8 cellular contexts compared by ENCODE assay signal in the genomic region with DNA sequence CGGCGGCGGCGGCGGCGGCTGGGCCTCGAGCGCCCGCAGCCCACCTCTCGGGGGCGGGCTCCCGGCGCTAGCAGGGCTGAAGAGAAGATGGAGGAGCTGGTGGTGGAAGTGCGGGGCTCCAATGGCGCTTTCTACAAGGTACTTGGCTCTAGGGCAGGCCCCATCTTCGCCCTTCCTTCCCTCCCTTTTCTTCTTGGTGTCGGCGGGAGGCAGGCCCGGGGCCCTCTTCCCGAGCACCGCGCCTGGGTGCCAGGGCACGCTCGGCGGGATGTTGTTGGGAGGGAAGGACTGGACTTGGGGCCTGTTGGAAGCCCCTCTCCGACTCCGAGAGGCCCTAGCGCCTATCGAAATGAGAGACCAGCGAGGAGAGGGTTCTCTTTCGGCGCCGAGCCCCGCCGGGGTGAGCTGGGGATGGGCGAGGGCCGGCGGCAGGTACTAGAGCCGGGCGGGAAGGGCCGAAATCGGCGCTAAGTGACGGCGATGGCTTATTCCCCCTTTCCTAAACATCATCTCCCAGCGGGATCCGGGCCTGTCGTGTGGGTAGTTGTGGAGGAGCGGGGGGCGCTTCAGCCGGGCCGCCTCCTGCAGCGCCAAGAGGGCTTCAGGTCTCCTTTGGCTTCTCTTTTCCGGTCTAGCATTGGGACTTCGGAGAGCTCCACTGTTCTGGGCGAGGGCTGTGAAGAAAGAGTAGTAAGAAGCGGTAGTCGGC. TPM values are rescaled to one million over a fixed set of nuclear protein-coding genes. Genes with fewer than 3 reads are reported as not detected.
DNase-seq lines count a peak whose midpoint lies in the region; ATAC-seq and TF ChIP-seq lines count a peak whose summit lies in the region.

No MANE protein-coding gene starts in this region.

- no peak overlapping the region for H3K23ac ChIP-seq in mesendoderm (ENCODE audit: low read length)

- no peaks in the 10 kb centered on the region for H3K27me3 ChIP-seq in mesendoderm (ENCODE audit: insufficient read depth, low read length, poor library complexity)

- H3K27ac Mint-ChIP-seq in activated CD4-positive, alpha-beta memory T cell treated with anti-CD3 and anti-CD28 coated beads, Interleukin-2, amount 10 ng/mL, durations not matched to agents 7 days and 5 days: peak overlapping the region; percentile 98
- peak overlapping the region; percentile 70 for H3K27ac Mint-ChIP-seq in endothelial cell (ENCODE audit: unreplicated experiment)

- H3K36me3 ChIP-seq in mesendoderm (ENCODE audit: control insufficient read depth, insufficient read depth, low read length): no peaks in the 10 kb centered on the region

- H2BK5ac ChIP-seq in mesendoderm (ENCODE audit: low read length): no peak overlapping the region

- WGBS in mesendoderm (ENCODE audit: extremely low coverage, insufficient coverage, low lambda C conversion rate): no CpG with 5 or more reads among the region's 58 CpGs

- H3K4me2 ChIP-seq in mesendoderm (ENCODE audit: low read length): no peak overlapping the region

- CTCF ChIA-PET in activated CD4-positive, alpha-beta memory T cell treated with anti-CD3 and anti-CD28 coated beads, Interleukin-2, amount 10 ng/mL, durations not matched to agents 7 days and 5 days (lab: Charles Lee): no interaction called here

- H4K5ac ChIP-seq in mesendoderm (ENCODE audit: low read length): no peak overlapping the region

- H3K4ac ChIP-seq in mesendoderm (ENCODE audit: low read depth, low read length): no peak overlapping the region

- no peak overlapping the region for H2AK5ac ChIP-seq in mesendoderm (ENCODE audit: low read length)

- peaks cover 46% of the 10 kb centered on the region for H3K4me1 Mint-ChIP-seq in activated CD4-positive, alpha-beta memory T cell treated with anti-CD3 and anti-CD28 coated beads, Interleukin-2, amount 10 ng/mL, durations not matched to agents 7 days and 5 days
- peaks cover 15% of the 10 kb centered on the region for H3K4me1 Mint-ChIP-seq in endothelial cell (ENCODE audit: unreplicated experiment)

- POLR2A ChIA-PET in activated CD4-positive, alpha-beta memory T cell treated with anti-CD3 and anti-CD28 coated beads, Interleukin-2, amount 10 ng/mL, durations not matched to agents 7 days and 5 days (lab: Charles Lee): interaction anchor here (0.6 to 1.8 kb wide), 2 partner anchors 9 to 12 kb away, joined by 3 to 9 read pairs; no protein-coding TSS in a partner anchor

- H4K8ac ChIP-seq in mesendoderm (ENCODE audit: low read depth, low read length): no peak overlapping the region

- no peaks in the 10 kb centered on the region for H3K79me1 ChIP-seq in mesendoderm (ENCODE audit: low read length)

- H3K18ac ChIP-seq in mesendoderm (ENCODE audit: low read length): peak overlapping the region; percentile 80

- no peak for TF ChIP-seq CTCF in endothelial cell (IDR thresholded peaks at IDR 0.05; ENCODE audit: unreplicated experiment)

- DNase-seq in activated gamma-delta T cell (lab: John Stamatoyannopoulos, UW) (peak; percentile 16), activated gamma-delta T cell treated with Interleukin-2 at 50 U/mL for 16 hours (no peak), NCI-H1105 treated with DMSO at 0.1 percent for 48 hours (lab: John Stamatoyannopoulos, UW) (peak; percentile 71), endothelial cell (ENCODE audit: low spot score) (peak; percentile 12), mesendoderm (peak; percentile 69)
- peak; percentile 30 for DNase-seq in activated CD4-positive, alpha-beta memory T cell treated with anti-CD3 and anti-CD28 coated beads, Interleukin-2, amount 10 ng/mL, durations not matched to agents 7 days and 5 days
- peak; percentile 6 for DNase-seq in stimulated activated naive CD4-positive, alpha-beta T cell treated with Interleukin-2 at 50 U/mL for 16 hours (lab: John Stamatoyannopoulos, UW)

- H3K4me1 ChIP-seq in mesendoderm (ENCODE audit: control insufficient read depth, low read depth, low read length): no peaks in the 10 kb centered on the region

- H2BK15ac ChIP-seq in mesendoderm (replicated peaks; ENCODE audit: low read depth): no peak overlapping the region

- peak; percentile 31 for ATAC-seq in HG02623 (IDR thresholded peaks at IDR 0.05; ENCODE audit: unreplicated experiment)

- H3K27ac ChIP-seq in mesendoderm (ENCODE audit: low read depth, low read length): peak overlapping the region; percentile 93

- peak overlapping the region; percentile 83 for H3K9ac ChIP-seq in mesendoderm (ENCODE audit: low read length)

- H2BK120ac ChIP-seq in mesendoderm (ENCODE audit: low read depth, low read length): no peak overlapping the region

- H3K4me3 Mint-ChIP-seq in activated CD4-positive, alpha-beta memory T cell treated with anti-CD3 and anti-CD28 coated beads, Interleukin-2, amount 10 ng/mL, durations not matched to agents 7 days and 5 days: peak overlapping the region; percentile 97
- H3K4me3 Mint-ChIP-seq in endothelial cell (ENCODE audit: unreplicated experiment): peak overlapping the region; percentile 96

- peak overlapping the region; percentile 70 for H3K4me3 ChIP-seq in mesendoderm (ENCODE audit: low read length)

- H3K9me3 Mint-ChIP-seq in activated CD4-positive, alpha-beta memory T cell treated with anti-CD3 and anti-CD28 coated beads, Interleukin-2, amount 10 ng/mL, durations not matched to agents 7 days and 5 days: no peaks in the 10 kb centered on the region
- H3K9me3 Mint-ChIP-seq in endothelial cell (ENCODE audit: unreplicated experiment): no peaks in the 10 kb centered on the region

- peaks cover 4% of the 10 kb centered on the region for H3K36me3 Mint-ChIP-seq in activated CD4-positive, alpha-beta memory T cell treated with anti-CD3 and anti-CD28 coated beads, Interleukin-2, amount 10 ng/mL, durations not matched to agents 7 days and 5 days (ENCODE audit: low read depth)
- no peaks in the 10 kb centered on the region for H3K36me3 Mint-ChIP-seq in endothelial cell (ENCODE audit: low read depth, unreplicated experiment)

- H3K79me2 ChIP-seq in mesendoderm (ENCODE audit: control insufficient read depth, insufficient read depth, low read length): peaks cover 25% of the 10 kb centered on the region

- no peaks in the 10 kb centered on the region for H3K27me3 Mint-ChIP-seq in activated CD4-positive, alpha-beta memory T cell treated with anti-CD3 and anti-CD28 coated beads, Interleukin-2, amount 10 ng/mL, durations not matched to agents 7 days and 5 days
- H3K27me3 Mint-ChIP-seq in endothelial cell (ENCODE audit: unreplicated experiment): no peaks in the 10 kb centered on the region

- peak overlapping the region; percentile 88 for H3K56ac ChIP-seq in mesendoderm (ENCODE audit: low read length)

RNA-seq across cellular contexts. Expression of a gene that starts 0.5 kb away (rescaled TPM):
- total RNA-seq in activated CD4-positive, alpha-beta memory T cell treated with anti-CD3 and anti-CD28 coated beads, Interleukin-2, amount 10 ng/mL, durations not matched to agents 7 days and 5 days: 10 to 100 TPM; 55.5 to 58.7 TPM
- total RNA-seq in endothelial cell (ENCODE audit: unreplicated experiment): 67.2 TPM
- polyA plus RNA-seq in mesendoderm (2013, experiment 1 of 2): 27.2 TPM
- 29.5 TPM for polyA plus RNA-seq in mesendoderm (2013, experiment 2 of 2)
